11 cellular contexts compared by ENCODE assay signal in the genomic region with DNA sequence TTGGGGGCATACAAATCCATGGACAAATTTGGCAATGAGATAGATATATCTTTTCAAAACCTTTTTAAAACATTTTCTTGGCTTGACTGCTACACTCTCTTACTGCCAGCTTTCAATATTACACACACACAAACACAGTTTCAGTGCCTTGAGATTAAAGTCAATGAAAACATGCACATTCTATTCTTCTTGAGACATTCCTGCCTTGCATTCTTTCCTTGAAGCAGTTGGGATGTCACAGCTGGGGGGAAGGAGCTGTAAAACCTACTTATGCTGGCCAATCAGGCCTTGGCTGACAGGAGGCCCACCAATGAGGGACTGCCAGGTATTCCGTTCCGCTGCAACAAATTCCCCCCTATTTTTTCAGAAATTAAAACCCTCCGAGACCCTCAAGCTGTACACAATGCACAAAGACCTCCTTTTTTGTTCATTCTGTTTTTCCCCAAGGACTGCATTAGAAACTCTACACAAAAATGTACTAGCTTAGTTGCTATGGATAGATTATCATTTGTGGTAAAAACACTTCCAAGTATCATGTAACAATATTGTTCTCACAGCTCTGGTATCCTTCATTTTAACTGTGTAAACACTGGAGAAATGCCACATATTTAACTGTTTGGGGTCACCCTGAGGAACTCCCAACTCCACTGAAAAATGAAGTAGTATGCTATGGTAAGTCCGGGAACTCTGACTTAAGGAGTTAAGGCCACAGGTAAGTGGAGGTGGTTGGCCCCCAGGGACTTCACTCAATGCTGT. TPM values are rescaled to one million over a fixed set of nuclear protein-coding genes. Genes with fewer than 3 reads are reported as not detected.
DNase-seq lines count a peak whose midpoint lies in the region; ATAC-seq and TF ChIP-seq lines count a peak whose summit lies in the region.
"Had no signal": no experiment of that assay in that cellular context is flagged by ENCODE, and none has a peak within 500 bp of the region (broad histone marks: within the 10 kb centered on the region; RNA-seq: fewer than 3 reads in every experiment).

No MANE protein-coding gene starts in this region.

- H3K4me3 ChIP-seq in ACC112 (ENCODE audit: low read depth, low read length), result peak overlapping the region; percentile 22; the same call in 1 of the 2 replicates
- no peak overlapping the region for H3K4me3 ChIP-seq in PC-9
- peak overlapping the region; percentile 19 for H3K4me3 ChIP-seq in fibroblast of the aortic adventitia (ENCODE audit: low read depth, low read length)
- H3K4me3 ChIP-seq: colonic mucosa had no signal

- peaks cover 24% of the 10 kb centered on the region for H3F3A ChIP-seq in PC-9 (ENCODE audit: insufficient read depth, low read depth)

- H3K36me3 ChIP-seq in ACC112 (ENCODE audit: insufficient read depth, low read length), result peaks cover 56% of the 10 kb centered on the region
- peaks cover 19% of the 10 kb centered on the region for H3K36me3 ChIP-seq in PC-9 (ENCODE audit: low read depth)
- H3K36me3 ChIP-seq: colonic mucosa had no signal

- no peaks in the 10 kb centered on the region for H4K20me1 ChIP-seq in PC-9 (ENCODE audit: insufficient read depth)

- peak overlapping the region; percentile 88 to 94 (median 93) for H3K27ac Mint-ChIP-seq in nephron
- H3K27ac Mint-ChIP-seq in natural killer cell, result no peak overlapping the region

- H3K27me3 Mint-ChIP-seq in nephron (ENCODE audit: low read depth) (no peaks in the 10 kb centered on the region), natural killer cell (ENCODE audit: low read depth in 2 of 2) (peaks cover 5 to 14% of the 10 kb centered on the region in 2 donors)

- H3K9me3 Mint-ChIP-seq in nephron, result no peaks in the 10 kb centered on the region
- no peaks in the 10 kb centered on the region for H3K9me3 Mint-ChIP-seq in natural killer cell

- H3K36me3 Mint-ChIP-seq in nephron (ENCODE audit: low read depth) (peaks cover 56% of the 10 kb centered on the region), natural killer cell (no peaks in the 10 kb centered on the region)

- H3K27ac ChIP-seq in ACC112 (ENCODE audit: low read depth, low read length) (peak overlapping the region; percentile 77), PC-9 (0 out of 2 replicates have a peak overlapping the region, but pooled peaks have one; percentile 13)
- H3K27ac ChIP-seq: colonic mucosa had no signal

- peak overlapping the region in 1 of 3 experiments; percentile 7 for H3K4me3 Mint-ChIP-seq in nephron
- no peak overlapping the region for H3K4me3 Mint-ChIP-seq in natural killer cell

- no peak overlapping the region for H2AFZ ChIP-seq in ACC112 (ENCODE audit: low read length, unreplicated experiment)
- no peak overlapping the region for H2AFZ ChIP-seq in PC-9

- no peak for ATAC-seq in natural killer cell
- no peak for ATAC-seq in left colon

- H3K4me1 ChIP-seq in ACC112 (ENCODE audit: control insufficient read depth, insufficient read depth, low read length, unreplicated experiment) (peaks cover 97% of the 10 kb centered on the region), PC-9 (replicated peaks; ENCODE audit: insufficient read depth) (peaks cover 35% of the 10 kb centered on the region)

- H3K79me2 ChIP-seq in ACC112 (ENCODE audit: control insufficient read depth, insufficient read depth, low read length, unreplicated experiment) (peaks cover 94% of the 10 kb centered on the region), PC-9 (ENCODE audit: low read depth) (peaks cover 14% of the 10 kb centered on the region; the same call in 1 of the 2 replicates)

- peaks cover 83% of the 10 kb centered on the region for H3K4me1 Mint-ChIP-seq in nephron
- no peaks in the 10 kb centered on the region for H3K4me1 Mint-ChIP-seq in natural killer cell

- H3K27me3 ChIP-seq in ACC112 (ENCODE audit: insufficient read depth, low read length) (no peaks in the 10 kb centered on the region), PC-9 (ENCODE audit: insufficient read depth, low read depth) (no peaks in the 10 kb centered on the region)
- H3K27me3 ChIP-seq: colonic mucosa had no signal

- H3K9me3 ChIP-seq in PC-9 (ENCODE audit: insufficient read depth, low read depth), result no peaks in the 10 kb centered on the region
- H3K9me3 ChIP-seq: colonic mucosa had no signal

- no peak for TF ChIP-seq CTCF in PC-9 (conservative IDR thresholded peaks at IDR 0.05)
- no peak for TF ChIP-seq CTCF in fibroblast of the aortic adventitia (IDR thresholded peaks at IDR 0.05; ENCODE audit: insufficient read depth, low read length)
- no peak for TF ChIP-seq CTCF in nephron (IDR thresholded peaks at IDR 0.05; ENCODE audit: unreplicated experiment in 3 of 3)
- no peak for TF ChIP-seq CTCF in natural killer cell (IDR thresholded peaks at IDR 0.05)

- intact Hi-C loops in PC-9 (cut with micrococcal nuclease; ENCODE audit: unreplicated experiment) (loop anchor here (10.0 kb wide), 1 partner anchor 63 kb away; no protein-coding TSS in a partner anchor), natural killer cell (cut with micrococcal nuclease) (no loop called here), left colon (cut with DNase I, micrococcal nuclease) (no loop called here)

- CTCF ChIA-PET in PC-9 (lab: Charles Lee), result interaction anchor here (0.5 to 2.1 kb wide), 4 partner anchors 9 to 126 kb away, joined by 3 to 10 read pairs (median 6); no protein-coding TSS in a partner anchor

- peak in 1 of 2 experiments; percentile 57 for DNase-seq in PC-9
- peak; percentile 97 for DNase-seq in fibroblast of the aortic adventitia (ENCODE audit: low read depth)
- no peak for DNase-seq in natural killer cell
- no peak for DNase-seq in left colon
- no peak for DNase-seq in UCSD-AML1 (lab: John Stamatoyannopoulos, UW; ENCODE audit: unreplicated experiment)
- DNase-seq in NCI-H1105 (lab: John Stamatoyannopoulos, UW), result no peak
- DNase-seq: AML-193, colonic mucosa, NCI-H1417 had no signal

- POLR2A ChIA-PET in PC-9 (lab: Charles Lee; ENCODE audit: unreplicated experiment), result interaction anchor here (0.6 to 0.7 kb wide), 4 partner anchors 11 to 1097 kb away, joined by 3 to 4 read pairs (median 3); no protein-coding TSS in a partner anchor

- BruUV-seq in PC-9 (replicated peaks; lab: Mats Ljungman, UMichigan), result no TSS peak

- no peaks in the 10 kb centered on the region for H3K9me2 ChIP-seq in PC-9 (ENCODE audit: insufficient read depth)

- no peak overlapping the region for H3K4me2 ChIP-seq in PC-9

RNA-seq across cellular contexts. Expression of gene FSTL1, which starts 18.5 kb away (rescaled TPM):
- total RNA-seq in PC-9 (2021) (225 and 256 TPM in 2 replicates), fibroblast of the aortic adventitia (ENCODE audit: low replicate concordance) (765 and 870 TPM in 2 replicates), natural killer cell (1 to 10 TPM; 1.1 to 1.9 (median 1.4) TPM), left colon (10 to 100 TPM; 34.4 to 61.7 TPM)

Comparison
In these comparisons a context has a peak if more than half of its experiments do, and no peak if none do; other contexts are left out.
1. H3K27ac Mint-ChIP-seq: peak in nephron (3 of 3); none in natural killer cell (0 of 2).
2. RNA of gene FSTL1, which starts 18.5 kb away (total RNA-seq): 765 to 870 TPM in fibroblast of the aortic adventitia, 225 to 256 TPM in PC-9 and 34.4 to 61.7 TPM in left colon; 1.1 to 1.9 TPM in natural killer cell; every median in the first group is over 10 times any median in the second.